ENCODE assay signal across 8 cellular contexts in genomic region chr1:154627247-154628121, GRCh38. TPM values are rescaled to one million over a fixed set of nuclear protein-coding genes. Genes with fewer than 3 reads are reported as not detected.
DNase-seq lines count a peak whose midpoint lies in the region; ATAC-seq and TF ChIP-seq lines count a peak whose summit lies in the region.

No MANE protein-coding gene starts in this region.

- peak; percentile 88 for DNase-seq in G401 (ENCODE audit: low spot score)
- DNase-seq in NCI-H187 treated with DMSO at 0.1 percent for 48 hours (lab: John Stamatoyannopoulos, UW), result peak; percentile 84
- peak; percentile 75 for DNase-seq in T-helper 22 cell (ENCODE audit: low read depth)
- peak in 56 of 58 donors; percentile 30 to 91 (median 74) for DNase-seq in anterior cingulate cortex (lab: John Stamatoyannopoulos, UW)
- peak; percentile 92 to 97 (median 96) for DNase-seq in right cardiac atrium
- DNase-seq in psoas muscle, result peak; percentile 93
- peak; percentile 91 for DNase-seq in ureter (ENCODE audit: low spot score)

- in situ Hi-C loops in G401 (cut with HindIII; ENCODE audit: low sequenced_read_pairs), result no loop called here

- intact Hi-C loops in right cardiac atrium (cut with DNase I), result no loop called here
- intact Hi-C loops in psoas muscle (cut with DNase I), result no loop called here

- TF ChIP-seq CTCF in psoas muscle (IDR thresholded peaks at IDR 0.05), result no peak

- WGBS in right cardiac atrium, result under 1% methylated on average over 71 of the region's 71 CpGs
- 5 to 8% (median 6%) methylated on average over 61 to 71 of the region's 71 CpGs for WGBS in psoas muscle, 3 donors

- H3K27me3 ChIP-seq in right cardiac atrium (ENCODE audit: control insufficient read depth, insufficient read depth) (no peaks in the 10 kb centered on the region), psoas muscle (ENCODE audit: insufficient read depth in 3 of 3, low read length in 2 of 3) (no peaks in the 10 kb centered on the region)

- H3K9me3 ChIP-seq in right cardiac atrium (ENCODE audit: control insufficient read depth, low read length) (no peaks in the 10 kb centered on the region), psoas muscle (peaks cover 3% of the 10 kb centered on the region)

- H3K27ac ChIP-seq in right cardiac atrium (ENCODE audit: low read length) (peak overlapping the region; percentile 99), psoas muscle (peak overlapping the region; percentile 74)

- ATAC-seq in HG02642 (IDR thresholded peaks at IDR 0.05; ENCODE audit: poor library complexity, unreplicated experiment) (peak; percentile 62), right cardiac atrium (peak; percentile 86 to 90), psoas muscle (peak; percentile 81 to 93 (median 83))

- peak overlapping the region; percentile 97 for H3K4me3 ChIP-seq in right cardiac atrium (ENCODE audit: low read length)
- H3K4me3 ChIP-seq in psoas muscle, result peak overlapping the region; percentile 75

- no peaks in the 10 kb centered on the region for H3K36me3 ChIP-seq in psoas muscle (ENCODE audit: insufficient read depth in 1 of 2, low read depth in 1 of 2)

- H3K4me1 ChIP-seq in right cardiac atrium (ENCODE audit: control insufficient read depth, insufficient read depth, low read length) (peaks cover 6% of the 10 kb centered on the region), psoas muscle (peaks cover 10% of the 10 kb centered on the region)

RNA-seq across cellular contexts. Expression of gene ADAR, which starts 19.5 kb away (rescaled TPM):
- total RNA-seq in G401 (2014; rRNA removed; shearing (Covaris generic)), result 67.4 and 94.1 TPM in 2 replicates
- total RNA-seq in right cardiac atrium, result 10 to 100 TPM; 66.2 to 80.9 (median 70.4) TPM
- polyA plus RNA-seq in right cardiac atrium, result 21.2 TPM
- total RNA-seq in psoas muscle, result 10 to 100 TPM; 21.1 to 34.8 (median 25.4) TPM
- polyA plus RNA-seq in psoas muscle, result 10 to 100 TPM in 1 of 3 donors, 1 to 10 TPM in 2; 8.8 to 17.7 (median 9.1) TPM
- total RNA-seq in ureter, result 192 TPM

RNA-seq across cellular contexts. Expression of gene CHRNB2, which starts 59.9 kb away (rescaled TPM):
- total RNA-seq in G401 (2014; rRNA removed; shearing (Covaris generic)), result not detected in 2 replicates
- not detected for total RNA-seq in right cardiac atrium
- 0.07 TPM for polyA plus RNA-seq in right cardiac atrium
- total RNA-seq in psoas muscle, result under 1 TPM in 1 of 4 donors, not detected in 3; 0.08 TPM
- polyA plus RNA-seq in psoas muscle, result under 1 TPM in 1 of 3 donors, not detected in 2; 0.01 TPM
- 0.36 TPM for total RNA-seq in ureter

Comparison
In these comparisons a context has a peak if more than half of its experiments do, and no peak if none do; other contexts are left out.
1. Peak in every context shown above with its lines: DNase-seq, ATAC-seq, H3K4me3 ChIP-seq and H3K27ac ChIP-seq.